In genomic region chr4:47597696-47598095, GRCh38 we compare ENCODE assay signal across 36 cellular contexts.
"Had no signal": no experiment of that assay in that cellular context is flagged by ENCODE, and none has a peak within 500 bp of the region (broad histone marks: within the 10 kb centered on the region; RNA-seq: fewer than 3 reads in every experiment).

No MANE protein-coding gene starts in this region.

- H3K9me3 ChIP-seq: adrenal gland, body of pancreas, gastroesophageal sphincter had no signal

- H3K27me3 Mint-ChIP-seq: activated B cell treated with CpG ODN at 0.5 μM for 24 hours; activated CD4-positive, alpha-beta memory T cell treated with anti-CD3 and anti-CD28 coated beads for 36 hours; activated CD8-positive, alpha-beta memory T cell treated with anti-CD3 and anti-CD28 coated beads, Interleukin-2, amount 10 ng/mL, durations not matched to agents 7 days and 5 days; activated naive CD4-positive, alpha-beta T cell treated with anti-CD3 and anti-CD28 coated beads, Interleukin-2, amount 50 U/mL, for 24 hours; activated naive CD8-positive, alpha-beta T cell treated with anti-CD3 and anti-CD28 coated beads for 36 hours; activated naive CD8-positive, alpha-beta T cell treated with anti-CD3 and anti-CD28 coated beads, Interleukin-2, amount 50 U/mL, for 24 hours; effector memory CD8-positive, alpha-beta T cell; T-helper 17 cell had no signal

- H3K27me3 ChIP-seq: adrenal gland, body of pancreas, esophagus muscularis mucosa, gastroesophageal sphincter, heart right ventricle had no signal

- ATAC-seq: activated CD4-positive, CD25-positive, alpha-beta regulatory T cell treated with anti-CD3 and anti-CD28 coated beads, Interleukin-2, amount 50 U/mL, for 24 hours; activated CD8-positive, alpha-beta memory T cell treated with anti-CD3 and anti-CD28 coated beads, Interleukin-2, amount 10 ng/mL, durations not matched to agents 7 days and 5 days; activated CD8-positive, alpha-beta T cell treated with anti-CD3 and anti-CD28 coated beads, Interleukin-2, amount 10 ng/mL, durations not matched to agents 7 days and 5 days; activated naive CD8-positive, alpha-beta T cell treated with anti-CD3 and anti-CD28 coated beads, Interleukin-2, amount 50 U/mL, for 24 hours; body of pancreas; effector memory CD8-positive, alpha-beta T cell; gastroesophageal sphincter; T-helper 17 cell had no signal

- H3K27ac ChIP-seq: adrenal gland, body of pancreas, esophagus muscularis mucosa, gastroesophageal sphincter, heart right ventricle, WERI-Rb-1 had no signal

- H3K4me3 ChIP-seq: adrenal gland, body of pancreas, esophagus muscularis mucosa, gastroesophageal sphincter, heart right ventricle had no signal

- FAIRE-seq: colon had no signal

- H3K4me1 Mint-ChIP-seq: activated B cell treated with CpG ODN at 0.5 μM for 24 hours; activated CD8-positive, alpha-beta memory T cell treated with anti-CD3 and anti-CD28 coated beads, Interleukin-2, amount 10 ng/mL, durations not matched to agents 7 days and 5 days; activated naive CD4-positive, alpha-beta T cell treated with anti-CD3 and anti-CD28 coated beads, Interleukin-2, amount 50 U/mL, for 24 hours; activated naive CD8-positive, alpha-beta T cell treated with anti-CD3 and anti-CD28 coated beads for 36 hours; activated naive CD8-positive, alpha-beta T cell treated with anti-CD3 and anti-CD28 coated beads, Interleukin-2, amount 50 U/mL, for 24 hours; T-helper 17 cell had no signal

- H3K27ac Mint-ChIP-seq: activated B cell treated with CpG ODN at 0.5 μM for 24 hours; activated CD4-positive, alpha-beta memory T cell treated with anti-CD3 and anti-CD28 coated beads for 36 hours; activated CD8-positive, alpha-beta memory T cell treated with anti-CD3 and anti-CD28 coated beads, Interleukin-2, amount 10 ng/mL, durations not matched to agents 7 days and 5 days; activated CD8-positive, alpha-beta T cell treated with anti-CD3 and anti-CD28 coated beads, Interleukin-2, amount 10 ng/mL, durations not matched to agents 7 days and 5 days; activated naive CD4-positive, alpha-beta T cell treated with anti-CD3 and anti-CD28 coated beads for 36 hours; activated naive CD4-positive, alpha-beta T cell treated with anti-CD3 and anti-CD28 coated beads, Interleukin-2, amount 50 U/mL, for 24 hours; activated naive CD8-positive, alpha-beta T cell treated with anti-CD3 and anti-CD28 coated beads for 36 hours; activated naive CD8-positive, alpha-beta T cell treated with anti-CD3 and anti-CD28 coated beads, Interleukin-2, amount 50 U/mL, for 24 hours; activated T-helper 1 cell treated with anti-CD3 and anti-CD28 coated beads, Interleukin-12 subunit alpha, Interleukin-12 subunit beta, Interleukin-2, Interleukin-4 antibody, amounts not matched to agents 30 ng/mL and 10 ng/mL and 1 ng/mL, durations not matched to agents 14 hours and 24 hours and 36 hours; activated T-helper 2 cell treated with anti-CD3 and anti-CD28 coated beads, Interferon-gamma antibody, Interleukin-2, Interleukin-4, amounts not matched to agents 10 μg/mL and 5 μg/mL and 100 μg/mL, durations not matched to agents 14 hours and 24 hours and 36 hours; effector memory CD8-positive, alpha-beta T cell; T-helper 17 cell; T-helper 2 cell treated with Interferon-gamma antibody and Interleukin-4, amounts not matched to agents 5 μg/mL and 100 μg/mL, for 36 hours had no signal

- DNase-seq: activated B cell treated with CpG ODN at 0.5 μM for 24 hours; activated CD4-positive, alpha-beta memory T cell treated with anti-CD3 and anti-CD28 coated beads for 36 hours; activated CD4-positive, alpha-beta T cell treated with anti-CD3 and anti-CD28 coated beads for 48 hours; activated CD8-positive, alpha-beta memory T cell treated with anti-CD3 and anti-CD28 coated beads, Interleukin-2, amount 10 ng/mL, durations not matched to agents 7 days and 5 days; activated CD8-positive, alpha-beta memory T cell treated with anti-CD3 and anti-CD28 coated beads, Interleukin-2, amount 50 U/mL, for 4 hours; activated CD8-positive, alpha-beta T cell treated with anti-CD3 and anti-CD28 coated beads, Interleukin-2, amount 10 ng/mL, durations not matched to agents 7 days and 5 days; activated effector memory CD4-positive, alpha-beta T cell treated with anti-CD3 and anti-CD28 coated beads, Interleukin-2, amount 50 U/mL, for 16 hours; activated naive CD4-positive, alpha-beta T cell treated with anti-CD3 and anti-CD28 coated beads for 36 hours; activated naive CD8-positive, alpha-beta T cell treated with anti-CD3 and anti-CD28 coated beads for 36 hours; activated naive CD8-positive, alpha-beta T cell treated with anti-CD3 and anti-CD28 coated beads, Interleukin-2, amount 50 U/mL, for 24 hours; activated T-cell treated with anti-CD3 and anti-CD28 coated beads, Interleukin-2, amount 50 U/mL, for 1 hour; activated T-cell treated with anti-CD3 and anti-CD28 coated beads, Interleukin-2, amount 50 U/mL, for 48 hours; amygdala; aorta; body of pancreas; caudate nucleus; cortex of kidney; dermis blood vessel endothelial cell; effector CD4-positive, alpha-beta T cell; effector memory CD8-positive, alpha-beta T cell; erythroblast; foreskin melanocyte; heart right ventricle; T-helper 1 cell; T-helper 17 cell; T1000; WERI-Rb-1 had no signal

- H3K4me1 ChIP-seq: adrenal gland, body of pancreas had no signal

- H3K36me3 ChIP-seq: adrenal gland, WERI-Rb-1 had no signal

- H3K36me3 Mint-ChIP-seq: activated CD8-positive, alpha-beta memory T cell treated with anti-CD3 and anti-CD28 coated beads, Interleukin-2, amount 10 ng/mL, durations not matched to agents 7 days and 5 days; activated naive CD4-positive, alpha-beta T cell treated with anti-CD3 and anti-CD28 coated beads, Interleukin-2, amount 50 U/mL, for 24 hours; activated naive CD8-positive, alpha-beta T cell treated with anti-CD3 and anti-CD28 coated beads for 36 hours had no signal

- H3K9me3 Mint-ChIP-seq: activated CD4-positive, alpha-beta memory T cell treated with anti-CD3 and anti-CD28 coated beads for 36 hours; activated naive CD4-positive, alpha-beta T cell treated with anti-CD3 and anti-CD28 coated beads for 36 hours; activated naive CD4-positive, alpha-beta T cell treated with anti-CD3 and anti-CD28 coated beads, Interleukin-2, amount 50 U/mL, for 24 hours; activated naive CD8-positive, alpha-beta T cell treated with anti-CD3 and anti-CD28 coated beads for 36 hours; activated naive CD8-positive, alpha-beta T cell treated with anti-CD3 and anti-CD28 coated beads, Interleukin-2, amount 50 U/mL, for 24 hours; activated T-helper 1 cell treated with anti-CD3 and anti-CD28 coated beads, Interleukin-12 subunit alpha, Interleukin-12 subunit beta, Interleukin-2, Interleukin-4 antibody, amounts not matched to agents 30 ng/mL and 10 ng/mL and 1 ng/mL, durations not matched to agents 14 hours and 24 hours and 36 hours; activated T-helper 2 cell treated with anti-CD3 and anti-CD28 coated beads, Interferon-gamma antibody, Interleukin-2, Interleukin-4, amounts not matched to agents 10 μg/mL and 5 μg/mL and 100 μg/mL, durations not matched to agents 14 hours and 24 hours and 36 hours; effector memory CD8-positive, alpha-beta T cell; T-helper 2 cell treated with Interferon-gamma antibody and Interleukin-4, amounts not matched to agents 5 μg/mL and 100 μg/mL, for 36 hours had no signal

- H3K4me3 Mint-ChIP-seq: activated B cell treated with CpG ODN at 0.5 μM for 24 hours; activated CD4-positive, alpha-beta memory T cell treated with anti-CD3 and anti-CD28 coated beads for 36 hours; activated CD8-positive, alpha-beta memory T cell treated with anti-CD3 and anti-CD28 coated beads, Interleukin-2, amount 10 ng/mL, durations not matched to agents 7 days and 5 days; activated CD8-positive, alpha-beta T cell treated with anti-CD3 and anti-CD28 coated beads, Interleukin-2, amount 10 ng/mL, durations not matched to agents 7 days and 5 days; activated naive CD4-positive, alpha-beta T cell treated with anti-CD3 and anti-CD28 coated beads for 36 hours; activated naive CD4-positive, alpha-beta T cell treated with anti-CD3 and anti-CD28 coated beads, Interleukin-2, amount 50 U/mL, for 24 hours; activated naive CD8-positive, alpha-beta T cell treated with anti-CD3 and anti-CD28 coated beads for 36 hours; activated naive CD8-positive, alpha-beta T cell treated with anti-CD3 and anti-CD28 coated beads, Interleukin-2, amount 50 U/mL, for 24 hours; activated T-helper 1 cell treated with anti-CD3 and anti-CD28 coated beads, Interleukin-12 subunit alpha, Interleukin-12 subunit beta, Interleukin-2, Interleukin-4 antibody, amounts not matched to agents 30 ng/mL and 10 ng/mL and 1 ng/mL, durations not matched to agents 14 hours and 24 hours and 36 hours; effector memory CD8-positive, alpha-beta T cell; T-helper 17 cell; T-helper 2 cell treated with Interferon-gamma antibody and Interleukin-4, amounts not matched to agents 5 μg/mL and 100 μg/mL, for 36 hours had no signal
